Comparison of ENCODE assay signal across 8 cellular contexts in genomic region chr2:62705859-62706720, GRCh38. TPM values are rescaled to one million over a fixed set of nuclear protein-coding genes. Genes with fewer than 3 reads are reported as not detected.
DNase-seq lines count a peak whose midpoint lies in the region; ATAC-seq, FAIRE-seq and TF ChIP-seq lines count a peak whose summit lies in the region.

No MANE protein-coding gene starts in this region.

- no TSS peak for BruUV-seq in mammary epithelial cell (replicated peaks; lab: Mats Ljungman, UMichigan)

- no peaks in the 10 kb centered on the region for H3K36me3 ChIP-seq in CD4-positive, CD25-positive, alpha-beta regulatory T cell (ENCODE audit: control insufficient read depth, insufficient read depth, low read length)
- peaks cover 18% of the 10 kb centered on the region for H3K36me3 ChIP-seq in mammary epithelial cell (ENCODE audit: insufficient read depth, low read length)
- H3K36me3 ChIP-seq in iPS-20b (ENCODE audit: insufficient read depth, low read depth, low read length) = peaks cover 24% of the 10 kb centered on the region
- H3K36me3 ChIP-seq in gastrocnemius medialis = no peaks in the 10 kb centered on the region

- peaks cover 19% of the 10 kb centered on the region for H3K27me3 Mint-ChIP-seq in CD4-positive, CD25-positive, alpha-beta regulatory T cell

- DNase-seq in CD4-positive, CD25-positive, alpha-beta regulatory T cell = peak in 1 of 3 donors; percentile 43
- DNase-seq in GM19239 (ENCODE audit: insufficient read length, low spot score) (peak; percentile 10), SW480 (ENCODE audit: low spot score) (peak; percentile 69), mammary epithelial cell (peak; percentile 49), gastrocnemius medialis (peak; percentile 28 to 75)
- DNase-seq in Jurkat, Clone E6-1 (ENCODE audit: low read depth, low spot score) = no peak

- H3K4me3 Mint-ChIP-seq in CD4-positive, CD25-positive, alpha-beta regulatory T cell = peak overlapping the region; percentile 96 to 100 (median 98)

- no peaks in the 10 kb centered on the region for H4K20me1 ChIP-seq in mammary epithelial cell (ENCODE audit: insufficient read depth, low read length)

- H3K4me2 ChIP-seq in mammary epithelial cell (ENCODE audit: insufficient read depth, low read depth, low read length) = peak overlapping the region; percentile 88

- peak overlapping the region; percentile 77 to 88 (median 79) for H3K27ac Mint-ChIP-seq in CD4-positive, CD25-positive, alpha-beta regulatory T cell

- CTCF ChIA-PET in mammary epithelial cell (lab: Charles Lee; ENCODE audit: low non-redundant PET) = interaction anchor here (0.7 kb wide), 1 partner anchor 110 kb away, joined by 3 read pairs; no protein-coding TSS in a partner anchor

- H3K79me2 ChIP-seq in mammary epithelial cell (ENCODE audit: insufficient read depth, low read length) = peaks cover 52% of the 10 kb centered on the region

- intact Hi-C loops in mammary epithelial cell (cut with micrococcal nuclease) = loop anchor here (1.0 to 10.0 kb wide), 7 partner anchors 42 to 249 kb away; no protein-coding TSS in a partner anchor
- intact Hi-C loops in gastrocnemius medialis (cut with DNase I; ENCODE audit: low total_unique reads) = loop anchor here (1.0 to 10.0 kb wide), 5 partner anchors 71 to 941 kb away; partner anchors contain the start of genes CCT4 and TMEM17

- in situ Hi-C loops in mammary epithelial cell (cut with MboI; ENCODE audit: low sequenced_read_pairs in 2 of 2) (no loop called here), gastrocnemius medialis (cut with MboI; ENCODE audit: low sequenced_read_pairs in 4 of 4) (loop anchor here in 2 of 4 donors (25.0 kb wide), 1 partner anchor 819 kb away; the partner anchor contains the start of gene CCT4 (in 2 of the 2))

- ATAC-seq in CD4-positive, CD25-positive, alpha-beta regulatory T cell (ENCODE audit: low read depth in 2 of 2) = peak; percentile 1
- ATAC-seq in gastrocnemius medialis (peak; percentile 40 to 43), HG02884 (IDR thresholded peaks at IDR 0.05; ENCODE audit: unreplicated experiment) (no peak)

- no peaks in the 10 kb centered on the region for H3K27me3 ChIP-seq in CD4-positive, CD25-positive, alpha-beta regulatory T cell (ENCODE audit: control insufficient read depth, insufficient read depth, low read length)
- H3K27me3 ChIP-seq in mammary epithelial cell (ENCODE audit: insufficient read depth, low read length) (no peaks in the 10 kb centered on the region), iPS-20b (ENCODE audit: insufficient read depth, low read length) (no peaks in the 10 kb centered on the region), gastrocnemius medialis (no peaks in the 10 kb centered on the region)

- peaks cover 8% of the 10 kb centered on the region for H3K36me3 Mint-ChIP-seq in CD4-positive, CD25-positive, alpha-beta regulatory T cell

- peaks cover 15 to 38% (median 32%) of the 10 kb centered on the region in 4 donors for H3K4me1 Mint-ChIP-seq in CD4-positive, CD25-positive, alpha-beta regulatory T cell

- H3K4me3 ChIP-seq in CD4-positive, CD25-positive, alpha-beta regulatory T cell (ENCODE audit: low read depth, low read length) = peak overlapping the region; percentile 80
- H3K4me3 ChIP-seq in Jurkat, Clone E6-1 (ENCODE audit: low read length) = peak overlapping the region; percentile 77
- H3K4me3 ChIP-seq in mammary epithelial cell (replicated peaks in 1 of 3; ENCODE audit: insufficient read depth in 1 of 3, low read depth in 2 of 3, low read length in 3 of 3) (peak overlapping the region; percentile 79 to 91 (median 90)), iPS-20b (ENCODE audit: low read length) (peak overlapping the region; percentile 95), gastrocnemius medialis (peak overlapping the region; percentile 82 to 100 (median 91))

- no peak for FAIRE-seq in GM19239 (lab: Jason Lieb, UNC)

- peak in 1 of 2 donors; percentile 1 for TF ChIP-seq POLR2A in gastrocnemius medialis (IDR thresholded peaks at IDR 0.05)

- dilution Hi-C loops in mammary epithelial cell (cut with HindIII; ENCODE audit: low sequenced_read_pairs) = no loop called here

- no peaks in the 10 kb centered on the region for H3K9me3 ChIP-seq in CD4-positive, CD25-positive, alpha-beta regulatory T cell (ENCODE audit: control insufficient read depth in 2 of 2, low read length in 2 of 2)
- peaks cover 7% of the 10 kb centered on the region for H3K9me3 ChIP-seq in mammary epithelial cell (replicated peaks; ENCODE audit: insufficient read depth, low read length)
- no peaks in the 10 kb centered on the region for H3K9me3 ChIP-seq in iPS-20b (ENCODE audit: insufficient read depth, low read depth, low read length)
- no peaks in the 10 kb centered on the region for H3K9me3 ChIP-seq in gastrocnemius medialis

- peaks cover 27% of the 10 kb centered on the region for H3K4me1 ChIP-seq in CD4-positive, CD25-positive, alpha-beta regulatory T cell (ENCODE audit: control insufficient read depth, insufficient read depth, low read length, poor library complexity, severe bottlenecking)
- H3K4me1 ChIP-seq in mammary epithelial cell (ENCODE audit: insufficient read depth, low read length) = peaks cover 21% of the 10 kb centered on the region
- peaks cover 10% of the 10 kb centered on the region for H3K4me1 ChIP-seq in iPS-20b (ENCODE audit: insufficient read depth, low read length)
- H3K4me1 ChIP-seq in gastrocnemius medialis = peaks cover 28 to 31% of the 10 kb centered on the region in 2 donors

- peak overlapping the region; percentile 89 for H3K9ac ChIP-seq in mammary epithelial cell (ENCODE audit: insufficient read depth, low read length)
- H3K9ac ChIP-seq in iPS-20b (ENCODE audit: low read depth, low read length) = peak overlapping the region; percentile 91; the same call in 1 of the 2 replicates

- peak in 1 of 2 donors; percentile 45 for TF ChIP-seq CTCF in mammary epithelial cell (conservative IDR thresholded peaks at IDR 0.05 in 1 of 2, IDR thresholded peaks at IDR 0.05 in 1 of 2; ENCODE audit: extremely low read depth in 1 of 2, insufficient read depth in 1 of 2, low read depth in 1 of 2, low read length in 2 of 2)
- TF ChIP-seq CTCF in gastrocnemius medialis (IDR thresholded peaks at IDR 0.05 in 4 of 5, conservative IDR thresholded peaks at IDR 0.05 in 1 of 5) = peak; percentile 10 to 54 (median 33)

- H3K9me3 Mint-ChIP-seq in CD4-positive, CD25-positive, alpha-beta regulatory T cell = no peaks in the 10 kb centered on the region

- H3K27ac ChIP-seq in CD4-positive, CD25-positive, alpha-beta regulatory T cell (ENCODE audit: insufficient read depth, low read length, poor library complexity, severe bottlenecking) = peak overlapping the region; percentile 38
- H3K27ac ChIP-seq in mammary epithelial cell (ENCODE audit: insufficient read depth, low read depth, low read length) (peak overlapping the region; percentile 70), iPS-20b (ENCODE audit: low read length) (peak overlapping the region; percentile 34), gastrocnemius medialis (peak overlapping the region; percentile 84 to 98 (median 94))

- H2AFZ ChIP-seq in mammary epithelial cell (ENCODE audit: low read depth, low read length) = peak overlapping the region; percentile 50

- 3% methylated on average over 13 of the region's 57 CpGs for WGBS in mammary epithelial cell (ENCODE audit: low coverage, missing lambda C conversion rate)

RNA-seq across cellular contexts. Expression of gene EHBP1, which starts 0.6 kb away (rescaled TPM):
- 25.6 TPM for total RNA-seq in CD4-positive, CD25-positive, alpha-beta regulatory T cell
- polyA plus RNA-seq in CD4-positive, CD25-positive, alpha-beta regulatory T cell = 10 to 100 TPM in 2 of 4 donors, 1 to 10 TPM in 2; 8.5 to 17.6 (median 10.0) TPM
- polyA plus RNA-seq in Jurkat, Clone E6-1 (2012; ENCODE audit: insufficient read depth, insufficient read length) = 28.9 TPM
- total RNA-seq in mammary epithelial cell (100 to 1,000 TPM in 1 of 2 donors, 10 to 100 TPM in 1; 46.0 to 101 TPM), gastrocnemius medialis (10 to 100 TPM; 11.1 to 19.0 (median 15.4) TPM)
- polyA plus RNA-seq in mammary epithelial cell = 56.8 TPM
- polyA minus RNA-seq in mammary epithelial cell = 156 TPM

Comparison
In these comparisons a context has a peak if more than half of its experiments do, and no peak if none do; other contexts are left out.
1. H3K27ac ChIP-seq: peak in every context shown above with its lines; median percentile 94 in gastrocnemius medialis; 70 in mammary epithelial cell; 38 in CD4-positive, CD25-positive, alpha-beta regulatory T cell; 34 in iPS-20b.